12 cellular contexts compared by ENCODE assay signal in genomic region chr6:118963003-118963402, GRCh38. TPM values are rescaled to one million over a fixed set of nuclear protein-coding genes. Genes with fewer than 3 reads are reported as not detected.
A peak's percentile ranks its signal among the peaks of the same experiment; 100 is the strongest.
DNase-seq lines count a peak whose midpoint lies in the region; ATAC-seq and TF ChIP-seq lines count a peak whose summit lies in the region.
"Had no signal": no experiment of that assay in that cellular context is flagged by ENCODE, and none has a peak within 500 bp of the region (broad histone marks: within the 10 kb centered on the region; RNA-seq: fewer than 3 reads in every experiment).

No MANE protein-coding gene starts in this region.

- H3K27me3 Mint-ChIP-seq in chondrocyte (ENCODE audit: low read depth) = no peaks in the 10 kb centered on the region
- H3K27me3 Mint-ChIP-seq: naive thymus-derived CD8-positive, alpha-beta T cell had no signal

- H3K27me3 ChIP-seq in psoas muscle (ENCODE audit: insufficient read depth in 3 of 3, low read length in 2 of 3) (no peaks in the 10 kb centered on the region), stomach (no peaks in the 10 kb centered on the region)
- H3K27me3 ChIP-seq: BLaER1 had no signal

- ATAC-seq in psoas muscle (no peak), HG03571 (IDR thresholded peaks at IDR 0.05; ENCODE audit: unreplicated experiment) (no peak)
- ATAC-seq: naive thymus-derived CD8-positive, alpha-beta T cell had no signal

- H3K4me1 ChIP-seq in psoas muscle (no peaks in the 10 kb centered on the region), stomach (peaks cover 0 to 10% (median 0%) of the 10 kb centered on the region in 4 donors)
- H3K4me1 ChIP-seq: BLaER1 had no signal

- TF ChIP-seq POLR2A in stomach (IDR thresholded peaks at IDR 0.05) = no peak

- H3K4me1 Mint-ChIP-seq in chondrocyte (ENCODE audit: low read depth) = no peaks in the 10 kb centered on the region

- no peak for TF ChIP-seq EP300 in stomach (IDR thresholded peaks at IDR 0.05)

- DNase-seq in SIG-M5 treated with dmso at 0.1 percent for 504 hours (lab: John Stamatoyannopoulos, UW; ENCODE audit: unreplicated experiment) (peak; percentile 14), SIG-M5 (lab: John Stamatoyannopoulos, UW) (no peak), MV-4-11 (lab: John Stamatoyannopoulos, UW) (peak; percentile 9), chondrocyte (ENCODE audit: low spot score) (no peak), psoas muscle (no peak), stomach (no peak)
- DNase-seq in activated CD4-positive, alpha-beta T cell treated with anti-CD3 and anti-CD28 coated beads for 4 hours = no peak
- DNase-seq: activated CD4-positive, alpha-beta T cell treated with anti-CD3 and anti-CD28 coated beads for 1 hour; NCI-H510A had no signal

- H3K36me3 ChIP-seq in psoas muscle (ENCODE audit: insufficient read depth in 1 of 2, low read depth in 1 of 2) (no peaks in the 10 kb centered on the region), stomach (no peaks in the 10 kb centered on the region)
- H3K36me3 ChIP-seq: BLaER1 had no signal

- no peak overlapping the region for H3K4me3 Mint-ChIP-seq in chondrocyte (ENCODE audit: unreplicated experiment)
- H3K4me3 Mint-ChIP-seq: naive thymus-derived CD8-positive, alpha-beta T cell had no signal

- no peaks in the 10 kb centered on the region for H3K9me3 Mint-ChIP-seq in chondrocyte (ENCODE audit: low read depth)
- H3K9me3 Mint-ChIP-seq: naive thymus-derived CD8-positive, alpha-beta T cell had no signal

- no peaks in the 10 kb centered on the region for H3K36me3 Mint-ChIP-seq in chondrocyte (ENCODE audit: low read depth)

- peak; percentile 79 for TF ChIP-seq CTCF in chondrocyte (IDR thresholded peaks at IDR 0.05)
- TF ChIP-seq CTCF in psoas muscle (IDR thresholded peaks at IDR 0.05) = peak; percentile 33
- peak in 2 of 7 experiments; percentile 12 to 14 for TF ChIP-seq CTCF in stomach (IDR thresholded peaks at IDR 0.05)

- no peak overlapping the region for H3K27ac Mint-ChIP-seq in chondrocyte (ENCODE audit: unreplicated experiment)
- H3K27ac Mint-ChIP-seq: naive thymus-derived CD8-positive, alpha-beta T cell had no signal

- H3K27ac ChIP-seq in psoas muscle (no peak overlapping the region), stomach (no peak overlapping the region)
- H3K27ac ChIP-seq: BLaER1 had no signal

- H3K4me3 ChIP-seq in psoas muscle (no peak overlapping the region), stomach (no peak overlapping the region)
- H3K4me3 ChIP-seq: BLaER1 had no signal

- H3K9me3 ChIP-seq in psoas muscle (no peaks in the 10 kb centered on the region), stomach (no peaks in the 10 kb centered on the region)
- H3K9me3 ChIP-seq: BLaER1 had no signal

- intact Hi-C loops in psoas muscle (cut with DNase I) = no loop called here
- intact Hi-C loops in stomach (cut with DNase I; ENCODE audit: low total_unique reads) = no loop called here

RNA-seq across cellular contexts. Expression of gene MCM9, which starts 28.0 kb away (rescaled TPM):
- total RNA-seq in chondrocyte (9.9 to 14.1 TPM (median 11.1 TPM) in 3 replicates), psoas muscle (1 to 10 TPM; 4.6 to 5.6 (median 5.0) TPM), stomach (10 to 100 TPM in 4 of 5 donors, under 1 TPM in 1; 0.29 to 85.7 (median 30.1) TPM)
- polyA plus RNA-seq in psoas muscle (1 to 10 TPM; 1.6 to 2.6 (median 2.4) TPM), stomach (1 to 10 TPM; 2.0 to 4.1 (median 3.4) TPM)

Comparison
In these comparisons a context has a peak if more than half of its experiments do, and no peak if none do; other contexts are left out.
1. DNase-seq: peak in SIG-M5 treated with dmso at 0.1 percent for 504 hours (single experiment) and MV-4-11 (single experiment); none in SIG-M5 (single experiment), chondrocyte (single experiment), psoas muscle (0 of 2), activated CD4-positive, alpha-beta T cell treated with anti-CD3 and anti-CD28 coated beads for 4 hours (0 of 2) and stomach (single experiment).